ENCODE assay signal across 1 cellular context in genomic region chrX:101386542-101386885, GRCh38.
TF ChIP-seq lines count a peak whose summit lies in the region.

No MANE protein-coding gene starts in this region.

TF ChIP-seq in GM12878, 131 proteins besides CTCF, POLR2A, EP300 and RAD21:
- TF ChIP-seq SMARCA5 (IDR thresholded peaks at IDR 0.05) (no peak), IRF5 (IDR thresholded peaks at IDR 0.05; ENCODE audit: borderline replicate concordance) (no peak), FOXM1 (IDR thresholded peaks at IDR 0.05; ENCODE audit: low read depth, low read length) (no peak), RAD51 (IDR thresholded peaks at IDR 0.05) (no peak), USF2 (IDR thresholded peaks at IDR 0.05; ENCODE audit: borderline replicate concordance, low read depth, low read length) (no peak), PML (IDR thresholded peaks at IDR 0.05; ENCODE audit: low read length) (no peak), BCL3 (IDR thresholded peaks at IDR 0.05; ENCODE audit: borderline replicate concordance, insufficient read depth, low read depth, low read length, poor library complexity, severe bottlenecking) (no peak), NFIC (IDR thresholded peaks at IDR 0.05; ENCODE audit: low read depth, low read length) (no peak), BCLAF1 (IDR thresholded peaks at IDR 0.05) (no peak), SMAD1 (IDR thresholded peaks at IDR 0.05; ENCODE audit: low read depth, partially characterized antibody) (no peak), CREB1 (IDR thresholded peaks at IDR 0.05; ENCODE audit: low read depth) (no peak), RB1 (IDR thresholded peaks at IDR 0.05; ENCODE audit: borderline replicate concordance) (no peak), ELK1 (IDR thresholded peaks at IDR 0.05; ENCODE audit: low read depth, low read length) (no peak), SP1 (IDR thresholded peaks at IDR 0.05; ENCODE audit: low read depth, low read length) (no peak), MEF2A (IDR thresholded peaks at IDR 0.05; ENCODE audit: insufficient read depth, low read depth, low read length) (no peak), JUNB (IDR thresholded peaks at IDR 0.05) (no peak), JUND (IDR thresholded peaks at IDR 0.05; ENCODE audit: low read depth, low read length) (no peak), HDAC6 (IDR thresholded peaks at IDR 0.05; ENCODE audit: unreplicated experiment) (no peak)
